ENCODE assay signal across 29 cellular contexts in the genomic region with DNA sequence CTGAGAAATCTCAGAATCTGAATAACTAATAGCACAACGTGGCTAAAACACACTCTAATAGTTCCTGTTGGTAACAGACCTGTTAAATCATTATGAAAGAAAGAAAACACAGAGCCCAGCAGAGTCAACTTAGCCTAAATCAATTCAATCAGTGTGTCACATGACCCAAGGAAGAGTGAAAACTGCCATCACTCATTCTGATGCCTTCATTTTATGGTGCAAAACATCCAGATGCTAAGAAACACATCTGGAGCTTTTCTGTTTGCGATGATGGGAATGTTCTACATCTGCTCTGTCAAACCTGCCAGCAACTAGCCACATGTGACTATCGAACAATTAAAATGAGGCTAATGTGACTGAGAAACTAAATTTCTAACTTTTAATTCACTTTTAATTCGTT.
"Had no signal": no experiment of that assay in that cellular context is flagged by ENCODE, and none has a peak within 500 bp of the region (broad histone marks: within the 10 kb centered on the region; RNA-seq: fewer than 3 reads in every experiment).

No MANE protein-coding gene starts in this region.

- H3K27me3 ChIP-seq: neutrophil, stomach, testis, thyroid gland, transverse colon, upper lobe of left lung, vagina had no signal

- H3K4me3 Mint-ChIP-seq: mesothelial cell of epicardium; naive B cell; natural killer cell treated with Interleukin-12 subunit alpha and Interleukin-12 subunit beta and Interleukin-15 and Interleukin-18, amount 100 ng/mL, for 72 hours; neural crest cell; stimulated activated naive B cell treated with anti-CD40 and anti-IgM and Interleukin-4, amounts not matched to agents 10 μg/mL and 1 μg/mL and 100 μg/mL, for 72 hours had no signal

- H3K9me3 ChIP-seq: left ventricle myocardium inferior, neutrophil, prostate gland, stomach, testis, thyroid gland, transverse colon, upper lobe of left lung, vagina had no signal

- H3K9me3 Mint-ChIP-seq: mesothelial cell of epicardium; natural killer cell treated with Interleukin-12 subunit alpha and Interleukin-12 subunit beta and Interleukin-15 and Interleukin-18, amount 100 ng/mL, for 72 hours; neural crest cell; stimulated activated naive B cell treated with anti-CD40 and anti-IgM and Interleukin-4, amounts not matched to agents 10 μg/mL and 1 μg/mL and 100 μg/mL, for 72 hours had no signal

- H3K4me1 ChIP-seq: prostate gland, testis, thyroid gland, transverse colon, upper lobe of left lung, vagina had no signal

- H3K4me1 Mint-ChIP-seq: mesothelial cell of epicardium had no signal

- H3K27me3 Mint-ChIP-seq: naive B cell; natural killer cell treated with Interleukin-12 subunit alpha and Interleukin-12 subunit beta and Interleukin-15 and Interleukin-18, amount 100 ng/mL, for 72 hours had no signal

- H3K27ac Mint-ChIP-seq: mesothelial cell of epicardium; naive B cell; natural killer cell treated with Interleukin-12 subunit alpha and Interleukin-12 subunit beta and Interleukin-15 and Interleukin-18, amount 100 ng/mL, for 72 hours; stimulated activated naive B cell treated with anti-CD40 and anti-IgM and Interleukin-4, amounts not matched to agents 10 μg/mL and 1 μg/mL and 100 μg/mL, for 72 hours had no signal

- H3K36me3 Mint-ChIP-seq: mesothelial cell of epicardium; naive B cell; natural killer cell treated with Interleukin-12 subunit alpha and Interleukin-12 subunit beta and Interleukin-15 and Interleukin-18, amount 100 ng/mL, for 72 hours; stimulated activated naive B cell treated with anti-CD40 and anti-IgM and Interleukin-4, amounts not matched to agents 10 μg/mL and 1 μg/mL and 100 μg/mL, for 72 hours had no signal

- H3K4me3 ChIP-seq: left ventricle myocardium inferior, lung, prostate gland, skin epidermis, stomach, testis, thyroid gland, transverse colon, upper lobe of left lung, vagina had no signal

- H3K27ac ChIP-seq: left ventricle myocardium inferior, neutrophil, prostate gland, skin epidermis, stomach, testis, thyroid gland, transverse colon, upper lobe of left lung, vagina had no signal

- ATAC-seq: left cardiac atrium; natural killer cell treated with Interleukin-12 subunit alpha and Interleukin-12 subunit beta and Interleukin-15 and Interleukin-18, amount 100 ng/mL, for 72 hours; right cardiac atrium; sciatic nerve; stimulated activated naive B cell treated with anti-CD40 and anti-IgM and Interleukin-4, amounts not matched to agents 10 μg/mL and 1 μg/mL and 100 μg/mL, for 72 hours; stimulated activated naive CD8-positive, alpha-beta T cell treated with anti-CD3 and anti-CD28 coated beads, Interleukin-15, Interleukin-2, amounts not matched to agents 100 U/mL and 50 U/mL, for 24 hours had no signal

- DNase-seq: hippocampal formation; kidney glomerular epithelial cell; left cardiac atrium; left ventricle myocardium inferior; mesendoderm; naive B cell; occipital lobe; retina; right cardiac atrium; stimulated activated CD4-positive, alpha-beta T cell treated with anti-CD3 and anti-CD28 coated beads, Interleukin-12 subunit alpha, Interleukin-12 subunit beta, amount 100 ng/mL, for 4 hours; stimulated activated CD4-positive, alpha-beta T cell treated with anti-CD3 and anti-CD28 coated beads, Interleukin-15, amount 100 ng/mL, for 24 hours; stimulated activated CD4-positive, alpha-beta T cell treated with anti-CD3 and anti-CD28 coated beads, Interleukin-2, amount 100 ng/mL, for 24 hours; stimulated activated CD4-positive, alpha-beta T cell treated with anti-CD3 and anti-CD28 coated beads, Interleukin-4, amount 100 ng/mL, for 1 hour; stimulated activated naive B cell treated with anti-CD40 and anti-IgM and Interleukin-4, amounts not matched to agents 10 μg/mL and 1 μg/mL and 100 μg/mL, for 72 hours; stimulated activated naive CD8-positive, alpha-beta T cell treated with anti-CD3 and anti-CD28 coated beads, Interleukin-15, Interleukin-2, amounts not matched to agents 100 U/mL and 50 U/mL, for 24 hours; stomach; testis; thyroid gland; transverse colon had no signal

- H3K36me3 ChIP-seq: left ventricle myocardium inferior, neutrophil, prostate gland, stomach, thyroid gland, transverse colon, upper lobe of left lung, vagina had no signal
